13 cellular contexts compared by ENCODE assay signal in genomic region chr19:7657047-7657779, GRCh38. TPM values are rescaled to one million over a fixed set of nuclear protein-coding genes. Genes with fewer than 3 reads are reported as not detected.
DNase-seq lines count a peak whose midpoint lies in the region; ATAC-seq and TF ChIP-seq lines count a peak whose summit lies in the region.
"Had no signal": no experiment of that assay in that cellular context is flagged by ENCODE, and none has a peak within 500 bp of the region (broad histone marks: within the 10 kb centered on the region; RNA-seq: fewer than 3 reads in every experiment).

No MANE protein-coding gene starts in this region.

- intact Hi-C loops in mucosa of descending colon (cut with DNase I, micrococcal nuclease) = no loop called here
- intact Hi-C loops in tibial artery (cut with DNase I; ENCODE audit: low total_unique reads) = no loop called here

- H3K4me1 Mint-ChIP-seq in CD4-positive, CD25-positive, alpha-beta regulatory T cell = peaks cover 8 to 28% (median 19%) of the 10 kb centered on the region in 4 donors
- H3K4me1 Mint-ChIP-seq in activated T-helper 17 cell treated with anti-CD3 and anti-CD28 coated beads, Interleukin-2, amount 50 U/mL, for 72 hours = peaks cover 9% of the 10 kb centered on the region

- H3K36me3 ChIP-seq in CD4-positive, CD25-positive, alpha-beta regulatory T cell (ENCODE audit: control insufficient read depth, insufficient read depth, low read length) = no peaks in the 10 kb centered on the region
- H3K36me3 ChIP-seq in KOPT-K1 (ENCODE audit: insufficient read depth, low read length) = no peaks in the 10 kb centered on the region
- no peaks in the 10 kb centered on the region for H3K36me3 ChIP-seq in mucosa of descending colon (ENCODE audit: low read depth)
- no peaks in the 10 kb centered on the region for H3K36me3 ChIP-seq in Peyer's patch
- no peaks in the 10 kb centered on the region for H3K36me3 ChIP-seq in tibial artery
- H3K36me3 ChIP-seq: SJCRH30, tibial nerve had no signal

- TF ChIP-seq CTCF in mucosa of descending colon (IDR thresholded peaks at IDR 0.05) (no peak), Peyer's patch (IDR thresholded peaks at IDR 0.05) (no peak), tibial artery (IDR thresholded peaks at IDR 0.05) (no peak)

- H3K4me3 Mint-ChIP-seq in CD4-positive, CD25-positive, alpha-beta regulatory T cell = peak overlapping the region in 3 of 4 donors; percentile 33 to 79 (median 56)
- H3K4me3 Mint-ChIP-seq in activated T-helper 17 cell treated with anti-CD3 and anti-CD28 coated beads, Interleukin-2, amount 50 U/mL, for 72 hours = peak overlapping the region; percentile 75

- no peaks in the 10 kb centered on the region for H3K36me3 Mint-ChIP-seq in CD4-positive, CD25-positive, alpha-beta regulatory T cell
- no peaks in the 10 kb centered on the region for H3K36me3 Mint-ChIP-seq in activated T-helper 17 cell treated with anti-CD3 and anti-CD28 coated beads, Interleukin-2, amount 50 U/mL, for 72 hours (ENCODE audit: low read depth)

- peaks cover 2% of the 10 kb centered on the region for H3K27me3 Mint-ChIP-seq in CD4-positive, CD25-positive, alpha-beta regulatory T cell
- H3K27me3 Mint-ChIP-seq in activated T-helper 17 cell treated with anti-CD3 and anti-CD28 coated beads, Interleukin-2, amount 50 U/mL, for 72 hours = no peaks in the 10 kb centered on the region

- H3K27ac ChIP-seq in CD4-positive, CD25-positive, alpha-beta regulatory T cell (ENCODE audit: insufficient read depth, low read length, poor library complexity, severe bottlenecking) = no peak overlapping the region
- H3K27ac ChIP-seq in KOPT-K1 (ENCODE audit: low read depth, low read length, poor library complexity, severe bottlenecking) (peak overlapping the region; percentile 79), Peyer's patch (no peak overlapping the region), tibial artery (no peak overlapping the region)
- H3K27ac ChIP-seq: coronary artery, hepatocyte, SJCRH30, tibial nerve had no signal

- no peak overlapping the region for H3K4me3 ChIP-seq in CD4-positive, CD25-positive, alpha-beta regulatory T cell (ENCODE audit: low read depth, low read length)
- H3K4me3 ChIP-seq in mucosa of descending colon (no peak overlapping the region), Peyer's patch (no peak overlapping the region), tibial artery (no peak overlapping the region)
- H3K4me3 ChIP-seq: coronary artery, hepatocyte, SJCRH30, tibial nerve had no signal

- ATAC-seq in CD4-positive, CD25-positive, alpha-beta regulatory T cell (ENCODE audit: low read depth in 2 of 2) = peak in 1 of 2 donors; percentile 11
- ATAC-seq in activated T-helper 17 cell treated with anti-CD3 and anti-CD28 coated beads, Interleukin-2, amount 50 U/mL, for 72 hours (replicated peaks) = peak; percentile 81
- ATAC-seq in mucosa of descending colon = peak; percentile 16

- no peak for TF ChIP-seq POLR2A in Peyer's patch (IDR thresholded peaks at IDR 0.05)

- DNase-seq in CD4-positive, CD25-positive, alpha-beta regulatory T cell = peak in 1 of 3 donors; percentile 61
- DNase-seq in mucosa of descending colon = no peak
- DNase-seq in Peyer's patch = no peak
- DNase-seq in tibial artery = no peak
- DNase-seq in NCI-H1694 (lab: John Stamatoyannopoulos, UW) = no peak
- DNase-seq in NCI-H1436 treated with DMSO at 0.1 percent for 48 hours (lab: John Stamatoyannopoulos, UW) = no peak
- DNase-seq: activated CD8-positive, alpha-beta memory T cell treated with anti-CD3 and anti-CD28 coated beads, Interleukin-2, amount 50 U/mL, for 4 hours; SJCRH30 had no signal

- no peaks in the 10 kb centered on the region for H3K27me3 ChIP-seq in CD4-positive, CD25-positive, alpha-beta regulatory T cell (ENCODE audit: control insufficient read depth, insufficient read depth, low read length)
- H3K27me3 ChIP-seq in Peyer's patch = no peaks in the 10 kb centered on the region
- peaks cover 0 to 28% of the 10 kb centered on the region in 2 donors for H3K27me3 ChIP-seq in tibial artery
- H3K27me3 ChIP-seq: hepatocyte, tibial nerve had no signal

- H3K27ac Mint-ChIP-seq in CD4-positive, CD25-positive, alpha-beta regulatory T cell = peak overlapping the region; percentile 20 to 91 (median 20)
- peak overlapping the region; percentile 28 for H3K27ac Mint-ChIP-seq in activated T-helper 17 cell treated with anti-CD3 and anti-CD28 coated beads, Interleukin-2, amount 50 U/mL, for 72 hours

- no peaks in the 10 kb centered on the region for H3K9me3 ChIP-seq in CD4-positive, CD25-positive, alpha-beta regulatory T cell (ENCODE audit: control insufficient read depth in 2 of 2, low read length in 2 of 2)
- no peaks in the 10 kb centered on the region for H3K9me3 ChIP-seq in KOPT-K1 (ENCODE audit: insufficient read depth, low read length, poor library complexity, severe bottlenecking)
- no peaks in the 10 kb centered on the region for H3K9me3 ChIP-seq in mucosa of descending colon
- H3K9me3 ChIP-seq in Peyer's patch = no peaks in the 10 kb centered on the region
- H3K9me3 ChIP-seq in tibial artery = no peaks in the 10 kb centered on the region
- H3K9me3 ChIP-seq: SJCRH30, tibial nerve had no signal

- no peaks in the 10 kb centered on the region for H3K9me3 Mint-ChIP-seq in CD4-positive, CD25-positive, alpha-beta regulatory T cell
- H3K9me3 Mint-ChIP-seq in activated T-helper 17 cell treated with anti-CD3 and anti-CD28 coated beads, Interleukin-2, amount 50 U/mL, for 72 hours = no peaks in the 10 kb centered on the region

- H3K4me1 ChIP-seq in CD4-positive, CD25-positive, alpha-beta regulatory T cell (ENCODE audit: control insufficient read depth, insufficient read depth, low read length, poor library complexity, severe bottlenecking) = peaks cover 16% of the 10 kb centered on the region
- H3K4me1 ChIP-seq in mucosa of descending colon (ENCODE audit: low read depth) = peaks cover 2% of the 10 kb centered on the region
- H3K4me1 ChIP-seq in Peyer's patch = peaks cover 0 to 3% (median 0%) of the 10 kb centered on the region in 4 donors
- H3K4me1 ChIP-seq in tibial artery = no peaks in the 10 kb centered on the region

RNA-seq across cellular contexts. Expression of gene RETN, which starts 11.6 kb away (rescaled TPM):
- not detected for total RNA-seq in CD4-positive, CD25-positive, alpha-beta regulatory T cell
- polyA plus RNA-seq in CD4-positive, CD25-positive, alpha-beta regulatory T cell = not detected
- total RNA-seq in activated T-helper 17 cell treated with anti-CD3 and anti-CD28 coated beads, Interleukin-2, amount 50 U/mL, for 72 hours = not detected
- total RNA-seq in mucosa of descending colon (not detected), Peyer's patch (not detected)
- total RNA-seq: hepatocyte, SJCRH30, tibial nerve had no signal

RNA-seq across cellular contexts. Expression of gene MCEMP1, which starts 19.7 kb away (rescaled TPM):
- total RNA-seq in CD4-positive, CD25-positive, alpha-beta regulatory T cell = 0.59 TPM
- polyA plus RNA-seq in CD4-positive, CD25-positive, alpha-beta regulatory T cell = not detected
- not detected for total RNA-seq in activated T-helper 17 cell treated with anti-CD3 and anti-CD28 coated beads, Interleukin-2, amount 50 U/mL, for 72 hours
- under 1 TPM in 2 of 3 donors, not detected in 1; 0.36 to 0.38 TPM for total RNA-seq in mucosa of descending colon
- total RNA-seq in Peyer's patch = not detected
- total RNA-seq: hepatocyte, SJCRH30 had no signal
- polyA plus RNA-seq: hepatocyte had no signal

RNA-seq across cellular contexts. Expression of gene STXBP2, which starts 20.3 kb away (rescaled TPM):
- 253 TPM for total RNA-seq in CD4-positive, CD25-positive, alpha-beta regulatory T cell
- 100 to 1,000 TPM in 1 of 4 donors, 10 to 100 TPM in 3; 57.5 to 105 (median 86.7) TPM for polyA plus RNA-seq in CD4-positive, CD25-positive, alpha-beta regulatory T cell
- 100 to 1,000 TPM; 113 to 154 TPM for total RNA-seq in activated T-helper 17 cell treated with anti-CD3 and anti-CD28 coated beads, Interleukin-2, amount 50 U/mL, for 72 hours
- 100 to 1,000 TPM; 114 to 209 (median 183) TPM for total RNA-seq in mucosa of descending colon
- total RNA-seq in Peyer's patch = 100 to 1,000 TPM; 117 to 245 (median 199) TPM
- total RNA-seq: SJCRH30 had no signal

RNA-seq across cellular contexts. Expression of gene TRAPPC5, which starts 23.4 kb away (rescaled TPM):
- 63.9 TPM for total RNA-seq in CD4-positive, CD25-positive, alpha-beta regulatory T cell
- polyA plus RNA-seq in CD4-positive, CD25-positive, alpha-beta regulatory T cell = 100 to 1,000 TPM; 142 to 229 (median 192) TPM
- total RNA-seq in activated T-helper 17 cell treated with anti-CD3 and anti-CD28 coated beads, Interleukin-2, amount 50 U/mL, for 72 hours = 10 to 100 TPM; 61.8 to 82.5 TPM
- 10 to 100 TPM; 72.5 to 97.0 (median 91.1) TPM for total RNA-seq in mucosa of descending colon
- 10 to 100 TPM; 18.2 to 55.8 (median 54.0) TPM for total RNA-seq in Peyer's patch

RNA-seq across cellular contexts. Expression of gene PCP2, which starts 23.7 kb away (rescaled TPM):
- 2.4 TPM for total RNA-seq in CD4-positive, CD25-positive, alpha-beta regulatory T cell
- under 1 TPM in 2 of 4 donors, not detected in 2; 0.44 to 0.86 TPM for polyA plus RNA-seq in CD4-positive, CD25-positive, alpha-beta regulatory T cell
- total RNA-seq in activated T-helper 17 cell treated with anti-CD3 and anti-CD28 coated beads, Interleukin-2, amount 50 U/mL, for 72 hours = 10 to 100 TPM in 1 of 2 donors, 1 to 10 TPM in 1; 3.6 to 19.5 TPM
- total RNA-seq in mucosa of descending colon = 1 to 10 TPM in 1 of 3 donors, not detected in 2; 1.1 TPM
- total RNA-seq in Peyer's patch = 10 to 100 TPM in 1 of 4 donors, 1 to 10 TPM in 2, not detected in 1; 2.3 to 13.4 (median 7.8) TPM
- total RNA-seq: hepatocyte, SJCRH30, tibial nerve had no signal
